In the genomic region with DNA sequence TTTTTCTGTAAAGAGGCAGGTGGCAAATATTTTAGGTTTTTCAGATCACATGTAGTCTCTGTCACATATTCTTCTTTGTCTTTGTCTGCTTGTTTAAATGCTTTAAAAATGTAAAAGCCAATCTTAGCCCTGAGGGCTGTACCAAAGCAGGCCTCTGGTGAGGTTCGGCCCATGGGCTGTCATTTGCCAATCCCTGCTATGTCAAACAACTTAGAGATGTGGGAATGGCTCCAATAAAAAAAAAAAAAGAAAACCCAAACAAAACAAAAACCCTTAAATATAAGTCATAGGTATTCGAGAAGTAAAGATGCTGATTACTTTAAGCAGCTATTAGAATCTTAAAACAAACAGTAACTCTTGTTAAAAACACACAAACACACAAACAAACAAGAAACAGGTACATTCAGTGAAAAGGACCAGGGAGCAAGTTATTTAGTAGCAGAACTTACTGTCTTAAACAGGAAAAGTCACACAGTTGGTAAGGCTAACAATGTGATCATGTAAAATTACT, we compare ENCODE assay signal across 11 cellular contexts.
DNase-seq lines count a peak whose midpoint lies in the region; ATAC-seq and TF ChIP-seq lines count a peak whose summit lies in the region.
"Had no signal": no experiment of that assay in that cellular context is flagged by ENCODE, and none has a peak within 500 bp of the region (broad histone marks: within the 10 kb centered on the region; RNA-seq: fewer than 3 reads in every experiment).

No MANE protein-coding gene starts in this region.

- H3K4me3 Mint-ChIP-seq in activated CD4-positive, alpha-beta T cell treated with anti-CD3 and anti-CD28 coated beads, Interleukin-2, amount 10 ng/mL, durations not matched to agents 7 days and 5 days = no peak overlapping the region
- H3K4me3 Mint-ChIP-seq in naive thymus-derived CD4-positive, alpha-beta T cell = peak overlapping the region in 1 of 10 donors; percentile 40

- no peak overlapping the region for H2AFZ ChIP-seq in OCI-LY3 (ENCODE audit: low read depth, low read length)

- H4K20me1 ChIP-seq in OCI-LY3 (ENCODE audit: insufficient read depth, low read length) = no peaks in the 10 kb centered on the region

- POLR2A ChIA-PET in activated CD4-positive, alpha-beta T cell treated with anti-CD3 and anti-CD28 coated beads, Interleukin-2, amount 10 ng/mL, durations not matched to agents 7 days and 5 days (lab: Charles Lee) = interaction anchor here (1.2 kb wide), 1 partner anchor 61 kb away, joined by 4 read pairs; a partner anchor contains a TSS
- POLR2A ChIA-PET in naive thymus-derived CD4-positive, alpha-beta T cell (lab: Charles Lee) = no interaction called here

- H3K4me2 ChIP-seq in OCI-LY3 (ENCODE audit: low read length) = peak overlapping the region; percentile 75

- peaks cover 49% of the 10 kb centered on the region for H3K9me3 Mint-ChIP-seq in activated CD4-positive, alpha-beta T cell treated with anti-CD3 and anti-CD28 coated beads, Interleukin-2, amount 10 ng/mL, durations not matched to agents 7 days and 5 days
- peaks cover 9 to 59% (median 34%) of the 10 kb centered on the region in 11 donors for H3K9me3 Mint-ChIP-seq in naive thymus-derived CD4-positive, alpha-beta T cell

- DNase-seq in activated CD4-positive, alpha-beta T cell treated with anti-CD3 and anti-CD28 coated beads, Interleukin-2, amount 10 ng/mL, durations not matched to agents 7 days and 5 days = no peak
- no peak for DNase-seq in activated CD4-positive, alpha-beta T cell treated with anti-CD3 and anti-CD28 coated beads for 1 hour
- DNase-seq in brain microvascular endothelial cell (no peak), spleen (no peak), Peyer's patch (no peak), NCI-H2171 treated with DMSO at 0.1 percent for 48 hours (lab: John Stamatoyannopoulos, UW) (no peak)
- no peak for DNase-seq in naive thymus-derived CD4-positive, alpha-beta T cell
- DNase-seq: NCI-H2171, right cardiac atrium, transverse colon had no signal

- peak overlapping the region; percentile 54 for H3K27ac ChIP-seq in OCI-LY3 (ENCODE audit: low read length)
- peak overlapping the region; percentile 86 for H3K27ac ChIP-seq in brain microvascular endothelial cell
- peak overlapping the region in 7 of 8 donors; percentile 62 to 92 (median 76) for H3K27ac ChIP-seq in spleen
- no peak overlapping the region for H3K27ac ChIP-seq in Peyer's patch
- H3K27ac ChIP-seq in naive thymus-derived CD4-positive, alpha-beta T cell (ENCODE audit: low read depth, low read length) = no peak overlapping the region

- H3K4me1 ChIP-seq in OCI-LY3 (ENCODE audit: low read length) = peaks cover 36% of the 10 kb centered on the region
- H3K4me1 ChIP-seq in spleen = peaks cover 0 to 27% (median 12%) of the 10 kb centered on the region in 6 donors
- H3K4me1 ChIP-seq in Peyer's patch = no peaks in the 10 kb centered on the region
- H3K4me1 ChIP-seq in naive thymus-derived CD4-positive, alpha-beta T cell (ENCODE audit: control insufficient read depth in 2 of 2, insufficient read depth in 2 of 2, low read length in 2 of 2) = peaks cover 6 to 19% of the 10 kb centered on the region in 2 donors
- H3K4me1 ChIP-seq: transverse colon had no signal

- intact Hi-C loops in spleen (cut with DNase I; ENCODE audit: low total_unique reads) = no loop called here
- intact Hi-C loops in naive thymus-derived CD4-positive, alpha-beta T cell (cut with micrococcal nuclease) = loop anchor here (1.0 to 5.0 kb wide), 11 partner anchors 61 to 1399 kb away; a partner anchor contains a TSS

- CTCF ChIA-PET in activated CD4-positive, alpha-beta T cell treated with anti-CD3 and anti-CD28 coated beads, Interleukin-2, amount 10 ng/mL, durations not matched to agents 7 days and 5 days (lab: Charles Lee) = interaction anchor here (0.7 to 1.8 kb wide), 4 partner anchors 15 to 325 kb away, joined by 3 to 5 read pairs (median 4); a partner anchor contains a TSS
- CTCF ChIA-PET in naive thymus-derived CD4-positive, alpha-beta T cell (lab: Charles Lee) = no interaction called here

- H3K9ac ChIP-seq in OCI-LY3 (ENCODE audit: low read length) = peak overlapping the region; percentile 27; the same call in 1 of the 2 replicates

- H3K27me3 ChIP-seq in OCI-LY3 (ENCODE audit: low read depth, low read length) (peaks cover 5% of the 10 kb centered on the region; the same call in 1 of the 2 replicates), brain microvascular endothelial cell (replicated peaks) (no peaks in the 10 kb centered on the region), spleen (replicated peaks in 1 of 7) (peaks cover 0 to 3% (median 0%) of the 10 kb centered on the region in 7 donors), Peyer's patch (no peaks in the 10 kb centered on the region)
- no peaks in the 10 kb centered on the region for H3K27me3 ChIP-seq in naive thymus-derived CD4-positive, alpha-beta T cell (ENCODE audit: control insufficient read depth in 2 of 2, insufficient read depth in 2 of 2, low read length in 2 of 2)
- H3K27me3 ChIP-seq: transverse colon had no signal

- TF ChIP-seq CTCF in OCI-LY3 (IDR thresholded peaks at IDR 0.05; ENCODE audit: low read depth, low read length) (no peak), brain microvascular endothelial cell (IDR thresholded peaks at IDR 0.05; ENCODE audit: low read depth, low read length, missing control alignments) (no peak), spleen (IDR thresholded peaks at IDR 0.05 in 8 of 11, conservative IDR thresholded peaks at IDR 0.05 in 3 of 11) (no peak), Peyer's patch (IDR thresholded peaks at IDR 0.05) (no peak)

- peak overlapping the region; percentile 43 for H3K4me3 ChIP-seq in OCI-LY3 (ENCODE audit: low read length)
- H3K4me3 ChIP-seq in brain microvascular endothelial cell (ENCODE audit: low read depth, low read length) = no peak overlapping the region
- peak overlapping the region in 1 of 8 donors; percentile 55 for H3K4me3 ChIP-seq in spleen
- no peak overlapping the region for H3K4me3 ChIP-seq in Peyer's patch
- no peak overlapping the region for H3K4me3 ChIP-seq in naive thymus-derived CD4-positive, alpha-beta T cell (ENCODE audit: low read length)
- H3K4me3 ChIP-seq: transverse colon had no signal

- no peak for ATAC-seq in naive thymus-derived CD4-positive, alpha-beta T cell

- WGBS in spleen, 5 donors = 80 to 93% (median 84%) methylated on average over 2 of the region's 2 CpGs

- H3K36me3 ChIP-seq in OCI-LY3 (replicated peaks; ENCODE audit: low read depth, low read length) (peaks cover 15% of the 10 kb centered on the region), brain microvascular endothelial cell (replicated peaks) (no peaks in the 10 kb centered on the region), spleen (no peaks in the 10 kb centered on the region), Peyer's patch (no peaks in the 10 kb centered on the region)
- no peaks in the 10 kb centered on the region for H3K36me3 ChIP-seq in naive thymus-derived CD4-positive, alpha-beta T cell (ENCODE audit: control insufficient read depth in 2 of 3, insufficient read depth in 3 of 3, low read length in 3 of 3)
- H3K36me3 ChIP-seq: transverse colon had no signal

- peaks cover 31% of the 10 kb centered on the region for H3K36me3 Mint-ChIP-seq in activated CD4-positive, alpha-beta T cell treated with anti-CD3 and anti-CD28 coated beads, Interleukin-2, amount 10 ng/mL, durations not matched to agents 7 days and 5 days (ENCODE audit: low read depth)
- peaks cover 7 to 38% (median 18%) of the 10 kb centered on the region in 5 donors for H3K36me3 Mint-ChIP-seq in naive thymus-derived CD4-positive, alpha-beta T cell

- H3K27ac Mint-ChIP-seq in activated CD4-positive, alpha-beta T cell treated with anti-CD3 and anti-CD28 coated beads, Interleukin-2, amount 10 ng/mL, durations not matched to agents 7 days and 5 days = peak overlapping the region; percentile 76
- H3K27ac Mint-ChIP-seq in naive thymus-derived CD4-positive, alpha-beta T cell = peak overlapping the region in 4 of 9 donors; percentile 19 to 94 (median 37)

- in situ Hi-C loops in brain microvascular endothelial cell (cut with HindIII; ENCODE audit: low pct_ligation_motif_present, low sequenced_read_pairs) = no loop called here

- TF ChIP-seq POLR2A in spleen (IDR thresholded peaks at IDR 0.05) = no peak
- no peak for TF ChIP-seq POLR2A in Peyer's patch (IDR thresholded peaks at IDR 0.05)

- H3K79me2 ChIP-seq in OCI-LY3 (ENCODE audit: low read length) = no peaks in the 10 kb centered on the region

- peaks cover 35% of the 10 kb centered on the region for H3K4me1 Mint-ChIP-seq in activated CD4-positive, alpha-beta T cell treated with anti-CD3 and anti-CD28 coated beads, Interleukin-2, amount 10 ng/mL, durations not matched to agents 7 days and 5 days
- H3K4me1 Mint-ChIP-seq in naive thymus-derived CD4-positive, alpha-beta T cell = peaks cover 5 to 35% (median 13%) of the 10 kb centered on the region in 7 donors

- H3K27me3 Mint-ChIP-seq in activated CD4-positive, alpha-beta T cell treated with anti-CD3 and anti-CD28 coated beads, Interleukin-2, amount 10 ng/mL, durations not matched to agents 7 days and 5 days = peaks cover 13% of the 10 kb centered on the region
- peaks cover 1 to 60% (median 34%) of the 10 kb centered on the region in 5 donors for H3K27me3 Mint-ChIP-seq in naive thymus-derived CD4-positive, alpha-beta T cell

- H3K9me3 ChIP-seq in OCI-LY3 (ENCODE audit: insufficient read depth, low read length) = peaks cover 11% of the 10 kb centered on the region
- H3K9me3 ChIP-seq in spleen = peaks cover 3 to 50% (median 37%) of the 10 kb centered on the region in 8 donors
- peaks cover 0 to 8% (median 0%) of the 10 kb centered on the region in 4 donors for H3K9me3 ChIP-seq in Peyer's patch
- H3K9me3 ChIP-seq in naive thymus-derived CD4-positive, alpha-beta T cell (ENCODE audit: control insufficient read depth in 2 of 3, low read length in 3 of 3) = peaks cover 0 to 15% (median 0%) of the 10 kb centered on the region in 3 experiments

Comparison
In these comparisons a context has a peak if more than half of its experiments do, and no peak if none do; other contexts are left out.
1. H3K27ac ChIP-seq: peak in OCI-LY3 (single experiment), brain microvascular endothelial cell (single experiment) and spleen (7 of 8); none in Peyer's patch (0 of 4) and naive thymus-derived CD4-positive, alpha-beta T cell (single experiment).